In genomic region chr11:68371176-68372041, GRCh38 we compare ENCODE assay signal across 1 cellular context.
TF ChIP-seq lines count a peak whose summit lies in the region.

No MANE protein-coding gene starts in this region.

TF ChIP-seq in GM12878, 131 proteins besides CTCF, POLR2A, EP300 and RAD21 (continues in another document):
- TF ChIP-seq NR2C1 (IDR thresholded peaks at IDR 0.05) (no peak), CEBPZ (IDR thresholded peaks at IDR 0.05; ENCODE audit: low read depth, low read length) (no peak), TARDBP (IDR thresholded peaks at IDR 0.05; ENCODE audit: borderline replicate concordance) (no peak), NFXL1 (IDR thresholded peaks at IDR 0.05; ENCODE audit: borderline replicate concordance) (no peak), MAX (IDR thresholded peaks at IDR 0.05; ENCODE audit: low read depth, low read length) (0 out of 2 replicates have a peak, but pooled peaks have one; percentile 58), CHD4 (IDR thresholded peaks at IDR 0.05) (no peak), TCF12 (IDR thresholded peaks at IDR 0.05; ENCODE audit: low read depth, low read length) (0 out of 2 replicates have a peak, but pooled peaks have one; percentile 14), SMAD1 (IDR thresholded peaks at IDR 0.05; ENCODE audit: low read depth, partially characterized antibody) (no peak), SREBF2 (IDR thresholded peaks at IDR 0.05; ENCODE audit: low read length) (no peak), GATAD2B (conservative IDR thresholded peaks at IDR 0.05; ENCODE audit: low read depth) (peak; percentile 80), RUNX3 (IDR thresholded peaks at IDR 0.05; ENCODE audit: low read length) (peak; percentile 76), CREB1 (IDR thresholded peaks at IDR 0.05; ENCODE audit: low read depth) (no peak), IRF3 (IDR thresholded peaks at IDR 0.05) (no peak), MTA3 (IDR thresholded peaks at IDR 0.05; ENCODE audit: borderline replicate concordance, low read length) (no peak), EZH2 (IDR thresholded peaks at IDR 0.05; ENCODE audit: borderline replicate concordance, control insufficient read depth, low read depth, low read length) (no peak), ZNF274 (IDR thresholded peaks at IDR 0.05; ENCODE audit: insufficient read depth, insufficient read length) (no peak), MYB (IDR thresholded peaks at IDR 0.05; ENCODE audit: borderline replicate concordance, low read depth, low read length) (no peak), EED (IDR thresholded peaks at IDR 0.05; ENCODE audit: low read depth) (peak; percentile 60; the same call in 1 of the 2 replicates), JUND (IDR thresholded peaks at IDR 0.05; ENCODE audit: low read depth, low read length) (no peak), NR2C2 (IDR thresholded peaks at IDR 0.05; ENCODE audit: borderline replicate concordance, control insufficient read depth, insufficient read length, low read depth) (no peak), RB1 (IDR thresholded peaks at IDR 0.05; ENCODE audit: borderline replicate concordance) (no peak), ESRRA (IDR thresholded peaks at IDR 0.05; ENCODE audit: low read length) (no peak), LARP7 (IDR thresholded peaks at IDR 0.05) (no peak), STAT1 (conservative IDR thresholded peaks at IDR 0.05) (no peak), BCLAF1 (IDR thresholded peaks at IDR 0.05) (no peak), ZNF24 (IDR thresholded peaks at IDR 0.05) (no peak), ZNF207 (IDR thresholded peaks at IDR 0.05; ENCODE audit: borderline replicate concordance) (no peak), E2F4 (IDR thresholded peaks at IDR 0.05; ENCODE audit: low read depth, low read length) (no peak), BCL3 (IDR thresholded peaks at IDR 0.05; ENCODE audit: borderline replicate concordance, insufficient read depth, low read depth, low read length, poor library complexity, severe bottlenecking) (no peak), ZNF384 (IDR thresholded peaks at IDR 0.05; ENCODE audit: borderline replicate concordance, low read depth, low read length) (no peak), SPI1 (IDR thresholded peaks at IDR 0.05; ENCODE audit: borderline replicate concordance, insufficient read depth, low read depth, low read length) (peak; percentile 74; the same call in 1 of the 2 replicates), ASH2L (IDR thresholded peaks at IDR 0.05; ENCODE audit: borderline replicate concordance, low read depth) (no peak), BACH1 (IDR thresholded peaks at IDR 0.05; ENCODE audit: borderline replicate concordance) (0 out of 2 replicates have a peak, but pooled peaks have one; percentile 24), PBX3 (IDR thresholded peaks at IDR 0.05; ENCODE audit: insufficient replicate concordance, low read depth, low read length) (no peak), SMARCA5 (IDR thresholded peaks at IDR 0.05) (peak; percentile 38; the same call in 1 of the 2 replicates), REST (IDR thresholded peaks at IDR 0.05; ENCODE audit: low read depth, low read length) (no peak), POLR2AphosphoS5 (IDR thresholded peaks at IDR 0.05; ENCODE audit: low read length) (no peak), TCF3 (IDR thresholded peaks at IDR 0.05; ENCODE audit: borderline replicate concordance, insufficient read depth, low read depth, low read length) (no peak), ZNF687 (IDR thresholded peaks at IDR 0.05) (peak; percentile 55), IRF4 (IDR thresholded peaks at IDR 0.05; ENCODE audit: low read depth, low read length) (peak; percentile 20; the same call in 1 of the 2 replicates)
